8 cellular contexts compared by ENCODE assay signal in genomic region chr3:133573054-133573628, GRCh38. TPM values are rescaled to one million over a fixed set of nuclear protein-coding genes. Genes with fewer than 3 reads are reported as not detected.
DNase-seq lines count a peak whose midpoint lies in the region; ATAC-seq and TF ChIP-seq lines count a peak whose summit lies in the region.

No MANE protein-coding gene starts in this region.

- H3K4me1 ChIP-seq in breast epithelium = peaks cover 0 to 16% of the 10 kb centered on the region in 2 donors

- H3K9me3 ChIP-seq in breast epithelium = no peaks in the 10 kb centered on the region

- H3K36me3 ChIP-seq in breast epithelium = no peaks in the 10 kb centered on the region

- no peaks in the 10 kb centered on the region for H3K27me3 ChIP-seq in breast epithelium

- ATAC-seq in GM18520 (IDR thresholded peaks at IDR 0.05; ENCODE audit: unreplicated experiment) = peak; percentile 44
- ATAC-seq in HG03045 (IDR thresholded peaks at IDR 0.05; ENCODE audit: unreplicated experiment) = peak; percentile 74

- TF ChIP-seq CTCF in breast epithelium (IDR thresholded peaks at IDR 0.05) = peak; percentile 19 to 41 (median 33)

- DNase-seq in T follicular helper cell (ENCODE audit: low read depth) (peak; percentile 100), breast epithelium (ENCODE audit: low spot score in 2 of 2) (peak; percentile 100), inferior parietal cortex (ENCODE audit: extremely low spot score) (peak; percentile 99), hippocampal formation (lab: John Stamatoyannopoulos, UW) (no peak), NCI-H2227 (lab: John Stamatoyannopoulos, UW; ENCODE audit: unreplicated experiment) (no peak)
- peak; percentile 100 for DNase-seq in stimulated activated CD4-positive, alpha-beta T cell treated with anti-CD3 and anti-CD28 coated beads, Interleukin-15, amount 100 ng/mL, for 24 hours

- peak overlapping the region; percentile 56 to 91 (median 84) for H3K4me3 ChIP-seq in breast epithelium

- intact Hi-C loops in breast epithelium (cut with DNase I; ENCODE audit: low total_unique reads) = no loop called here

- H3K27ac ChIP-seq in breast epithelium = peak overlapping the region; percentile 97 to 99

- TF ChIP-seq POLR2A in breast epithelium (IDR thresholded peaks at IDR 0.05) = peak; percentile 28

RNA-seq across cellular contexts. Expression of gene CDV3, which starts 0.3 kb away (rescaled TPM):
- 100 to 1,000 TPM; 119 to 188 (median 141) TPM for total RNA-seq in breast epithelium

Comparison
In these comparisons a context has a peak if more than half of its experiments do, and no peak if none do; other contexts are left out.
1. DNase-seq: peak in T follicular helper cell (single experiment), breast epithelium (2 of 2), inferior parietal cortex (single experiment) and stimulated activated CD4-positive, alpha-beta T cell treated with anti-CD3 and anti-CD28 coated beads, Interleukin-15, amount 100 ng/mL, for 24 hours (single experiment); none in hippocampal formation (0 of 2) and NCI-H2227 (single experiment).